Comparison of ENCODE assay signal across 1 cellular context in genomic region chr12:41277019-41277770, GRCh38.
TF ChIP-seq lines count a peak whose summit lies in the region.

No MANE protein-coding gene starts in this region.

TF ChIP-seq in GM12878, 131 proteins besides CTCF, POLR2A, EP300 and RAD21 (continued from another document):
- no peak for TF ChIP-seq E2F4 (IDR thresholded peaks at IDR 0.05; ENCODE audit: low read depth, low read length)
- no peak for TF ChIP-seq EGR1 (IDR thresholded peaks at IDR 0.05; ENCODE audit: borderline replicate concordance in 1 of 2, low read depth in 2 of 2, low read length in 2 of 2)
- TF ChIP-seq ZZZ3 (IDR thresholded peaks at IDR 0.05; ENCODE audit: control insufficient read depth, insufficient read length, low read depth) = no peak
- no peak for TF ChIP-seq TCF12 (IDR thresholded peaks at IDR 0.05; ENCODE audit: low read depth, low read length)
- no peak for TF ChIP-seq REST (IDR thresholded peaks at IDR 0.05; ENCODE audit: low read depth, low read length)
- TF ChIP-seq IKZF1 (conservative IDR thresholded peaks at IDR 0.05) = no peak
- no peak for TF ChIP-seq BMI1 (IDR thresholded peaks at IDR 0.05; ENCODE audit: borderline replicate concordance)
- TF ChIP-seq MYB (IDR thresholded peaks at IDR 0.05; ENCODE audit: borderline replicate concordance, low read depth, low read length) = no peak
- no peak for TF ChIP-seq BCL11A (IDR thresholded peaks at IDR 0.05; ENCODE audit: low read depth, low read length)
- TF ChIP-seq IRF5 (IDR thresholded peaks at IDR 0.05; ENCODE audit: borderline replicate concordance) = no peak
- no peak for TF ChIP-seq PML (IDR thresholded peaks at IDR 0.05; ENCODE audit: low read length)
- TF ChIP-seq RAD51 (IDR thresholded peaks at IDR 0.05) = no peak
- TF ChIP-seq SIN3A (IDR thresholded peaks at IDR 0.05; ENCODE audit: low read depth, low read length) = no peak
TF ChIP-seq in GM12878: peak in this region for 3.
